ENCODE assay signal across 1 cellular context in the genomic region with DNA sequence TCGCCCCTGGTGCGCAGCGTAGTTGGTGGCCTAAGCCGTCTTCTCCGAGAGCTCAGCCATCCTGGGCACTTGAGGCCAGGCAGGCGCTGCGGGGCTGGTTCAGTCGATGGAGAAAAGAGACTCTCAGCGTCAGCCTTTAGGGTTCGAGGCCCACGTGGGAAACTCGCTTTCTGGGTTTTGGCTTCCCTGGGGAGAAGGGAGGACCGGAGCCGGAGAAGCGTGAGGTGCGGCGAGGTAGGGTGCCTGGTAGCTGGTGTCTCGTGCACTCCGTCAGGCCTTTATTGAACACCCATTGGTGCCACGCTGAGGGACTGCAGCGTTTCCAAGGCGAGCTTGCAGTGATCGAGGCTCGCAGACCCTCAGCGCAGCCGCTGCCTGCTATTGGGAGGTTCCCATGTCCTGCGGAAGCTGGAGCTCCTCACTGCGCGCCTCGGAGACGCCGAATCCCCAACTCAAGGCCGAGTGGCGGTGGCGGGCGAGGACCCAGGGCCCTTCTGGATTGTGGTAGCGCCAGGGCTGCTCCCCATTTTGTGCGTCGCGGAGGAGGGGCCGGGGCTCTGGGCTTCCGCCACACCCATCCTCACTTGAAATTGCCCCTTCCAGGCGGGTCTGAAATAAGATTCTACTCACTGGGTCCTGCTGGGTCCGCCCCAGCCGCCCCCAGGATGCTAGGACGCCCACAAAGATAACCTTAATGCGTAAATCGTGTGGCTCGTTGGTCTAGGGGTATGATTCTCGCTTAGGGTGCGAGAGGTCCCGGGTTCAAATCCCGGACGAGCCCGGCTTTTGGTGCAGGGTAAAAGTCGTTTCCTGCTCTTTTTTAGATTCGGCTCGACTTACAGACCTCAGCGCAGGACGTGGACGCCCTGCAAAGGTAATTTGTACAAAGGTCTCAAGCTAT.
TF ChIP-seq lines count a peak whose summit lies in the region.

No MANE protein-coding gene starts in this region.

TF ChIP-seq in K562, 482 proteins besides CTCF, POLR2A, EP300 and RAD21 (continued from another document and continues in another):
- TF ChIP-seq, protein P1, sequence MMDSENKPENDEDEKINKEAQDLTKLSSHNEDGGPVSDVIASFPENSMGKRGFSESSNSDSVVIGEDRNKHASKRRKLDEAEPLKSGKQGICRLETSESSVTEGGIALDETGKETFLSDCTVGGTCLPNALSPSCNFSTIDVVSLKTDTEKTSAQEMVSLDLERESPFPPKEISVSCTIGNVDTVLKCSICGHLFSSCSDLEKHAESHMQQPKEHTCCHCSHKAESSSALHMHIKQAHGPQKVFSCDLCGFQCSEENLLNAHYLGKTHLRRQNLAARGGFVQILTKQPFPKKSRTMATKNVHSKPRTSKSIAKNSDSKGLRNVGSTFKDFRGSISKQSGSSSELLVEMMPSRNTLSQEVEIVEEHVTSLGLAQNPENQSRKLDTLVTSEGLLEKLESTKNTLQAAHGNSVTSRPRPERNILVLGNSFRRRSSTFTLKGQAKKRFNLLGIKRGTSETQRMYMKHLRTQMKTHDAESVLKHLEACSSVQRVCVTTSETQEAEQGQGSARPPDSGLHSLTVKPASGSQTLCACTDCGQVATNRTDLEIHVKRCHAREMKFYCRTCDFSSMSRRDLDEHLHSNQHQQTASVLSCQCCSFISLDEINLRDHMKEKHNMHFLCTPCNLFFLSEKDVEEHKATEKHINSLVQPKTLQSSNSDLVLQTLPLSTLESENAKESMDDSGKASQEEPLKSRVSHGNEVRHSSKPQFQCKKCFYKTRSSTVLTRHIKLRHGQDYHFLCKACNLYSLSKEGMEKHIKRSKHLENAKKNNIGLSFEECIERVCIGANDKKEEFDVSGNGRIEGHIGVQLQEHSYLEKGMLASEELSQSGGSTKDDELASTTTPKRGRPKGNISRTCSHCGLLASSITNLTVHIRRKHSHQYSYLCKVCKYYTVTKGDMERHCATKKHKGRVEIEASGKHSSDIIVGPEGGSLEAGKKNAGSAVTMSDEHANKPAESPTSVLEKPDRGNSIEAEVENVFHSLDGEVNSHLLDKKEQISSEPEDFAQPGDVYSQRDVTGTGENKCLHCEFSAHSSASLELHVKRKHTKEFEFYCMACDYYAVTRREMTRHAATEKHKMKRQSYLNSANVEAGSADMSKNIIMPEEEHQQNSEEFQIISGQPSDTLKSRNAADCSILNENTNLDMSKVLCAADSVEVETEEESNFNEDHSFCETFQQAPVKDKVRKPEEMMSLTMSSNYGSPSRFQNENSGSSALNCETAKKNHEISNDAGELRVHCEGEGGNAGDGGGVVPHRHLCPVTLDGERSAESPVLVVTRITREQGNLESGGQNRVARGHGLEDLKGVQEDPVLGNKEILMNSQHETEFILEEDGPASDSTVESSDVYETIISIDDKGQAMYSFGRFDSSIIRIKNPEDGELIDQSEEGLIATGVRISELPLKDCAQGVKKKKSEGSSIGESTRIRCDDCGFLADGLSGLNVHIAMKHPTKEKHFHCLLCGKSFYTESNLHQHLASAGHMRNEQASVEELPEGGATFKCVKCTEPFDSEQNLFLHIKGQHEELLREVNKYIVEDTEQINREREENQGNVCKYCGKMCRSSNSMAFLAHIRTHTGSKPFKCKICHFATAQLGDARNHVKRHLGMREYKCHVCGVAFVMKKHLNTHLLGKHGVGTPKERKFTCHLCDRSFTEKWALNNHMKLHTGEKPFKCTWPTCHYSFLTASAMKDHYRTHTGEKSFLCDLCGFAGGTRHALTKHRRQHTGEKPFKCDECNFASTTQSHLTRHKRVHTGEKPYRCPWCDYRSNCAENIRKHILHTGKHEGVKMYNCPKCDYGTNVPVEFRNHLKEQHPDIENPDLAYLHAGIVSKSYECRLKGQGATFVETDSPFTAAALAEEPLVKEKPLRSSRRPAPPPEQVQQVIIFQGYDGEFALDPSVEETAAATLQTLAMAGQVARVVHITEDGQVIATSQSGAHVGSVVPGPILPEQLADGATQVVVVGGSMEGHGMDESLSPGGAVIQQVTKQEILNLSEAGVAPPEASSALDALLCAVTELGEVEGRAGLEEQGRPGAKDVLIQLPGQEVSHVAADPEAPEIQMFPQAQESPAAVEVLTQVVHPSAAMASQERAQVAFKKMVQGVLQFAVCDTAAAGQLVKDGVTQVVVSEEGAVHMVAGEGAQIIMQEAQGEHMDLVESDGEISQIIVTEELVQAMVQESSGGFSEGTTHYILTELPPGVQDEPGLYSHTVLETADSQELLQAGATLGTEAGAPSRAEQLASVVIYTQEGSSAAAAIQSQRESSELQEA (IDR thresholded peaks at IDR 0.05; ENCODE audit: low read depth) = peak; percentile 56; the same call in 1 of the 2 replicates
- TF ChIP-seq, protein P2, sequence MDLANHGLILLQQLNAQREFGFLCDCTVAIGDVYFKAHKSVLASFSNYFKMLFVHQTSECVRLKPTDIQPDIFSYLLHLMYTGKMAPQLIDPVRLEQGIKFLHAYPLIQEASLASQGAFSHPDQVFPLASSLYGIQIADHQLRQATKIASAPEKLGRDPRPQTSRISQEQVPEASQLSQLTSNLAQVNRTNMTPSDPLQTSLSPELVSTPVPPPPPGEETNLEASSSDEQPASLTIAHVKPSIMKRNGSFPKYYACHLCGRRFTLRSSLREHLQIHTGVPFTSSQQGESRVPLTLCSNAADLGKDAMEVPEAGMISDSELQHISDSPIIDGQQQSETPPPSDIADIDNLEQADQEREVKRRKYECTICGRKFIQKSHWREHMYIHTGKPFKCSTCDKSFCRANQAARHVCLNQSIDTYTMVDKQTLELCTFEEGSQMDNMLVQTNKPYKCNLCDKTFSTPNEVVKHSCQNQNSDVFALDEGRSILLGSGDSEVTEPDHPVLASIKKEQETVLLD (IDR thresholded peaks at IDR 0.05) = no peak
- no peak for TF ChIP-seq MAFF (IDR thresholded peaks at IDR 0.05; ENCODE audit: low read length)
- no peak for TF ChIP-seq ARHGAP35 (IDR thresholded peaks at IDR 0.05; ENCODE audit: partially characterized antibody)
- no peak for TF ChIP-seq ZNF655 (CRISPR knock-in tag; IDR thresholded peaks at IDR 0.05)
- no peak for TF ChIP-seq CBX5 (IDR thresholded peaks at IDR 0.05; ENCODE audit: borderline replicate concordance, low read depth)
- TF ChIP-seq GATA2 (CRISPR knock-in tag; IDR thresholded peaks at IDR 0.05) = no peak
- TF ChIP-seq ZNF280A (IDR thresholded peaks at IDR 0.05; ENCODE audit: low read depth, partially characterized antibody) = no peak
- no peak for TF ChIP-seq GATAD2A (IDR thresholded peaks at IDR 0.05)
- TF ChIP-seq ZNF75A (CRISPR knock-in tag; IDR thresholded peaks at IDR 0.05) = no peak
- TF ChIP-seq POLR2G (IDR thresholded peaks at IDR 0.05; ENCODE audit: low read depth, low read length) = peak; percentile 76
- no peak for TF ChIP-seq CHD1 (IDR thresholded peaks at IDR 0.05; ENCODE audit: low read length)
- TF ChIP-seq, protein P3, sequence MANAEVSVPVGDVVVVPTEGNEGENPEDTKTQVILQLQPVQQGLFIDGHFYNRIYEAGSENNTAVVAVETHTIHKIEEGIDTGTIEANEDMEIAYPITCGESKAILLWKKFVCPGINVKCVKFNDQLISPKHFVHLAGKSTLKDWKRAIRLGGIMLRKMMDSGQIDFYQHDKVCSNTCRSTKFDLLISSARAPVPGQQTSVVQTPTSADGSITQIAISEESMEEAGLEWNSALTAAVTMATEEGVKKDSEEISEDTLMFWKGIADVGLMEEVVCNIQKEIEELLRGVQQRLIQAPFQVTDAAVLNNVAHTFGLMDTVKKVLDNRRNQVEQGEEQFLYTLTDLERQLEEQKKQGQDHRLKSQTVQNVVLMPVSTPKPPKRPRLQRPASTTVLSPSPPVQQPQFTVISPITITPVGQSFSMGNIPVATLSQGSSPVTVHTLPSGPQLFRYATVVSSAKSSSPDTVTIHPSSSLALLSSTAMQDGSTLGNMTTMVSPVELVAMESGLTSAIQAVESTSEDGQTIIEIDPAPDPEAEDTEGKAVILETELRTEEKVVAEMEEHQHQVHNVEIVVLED (CRISPR knock-in tag; IDR thresholded peaks at IDR 0.05) = no peak
- no peak for TF ChIP-seq NFXL1 (CRISPR knock-in tag; IDR thresholded peaks at IDR 0.05)
- no peak for TF ChIP-seq ZNF277 (CRISPR knock-in tag; IDR thresholded peaks at IDR 0.05; ENCODE audit: borderline replicate concordance)
- no peak for TF ChIP-seq KHSRP (IDR thresholded peaks at IDR 0.05)
- TF ChIP-seq CUX1 (CRISPR knock-in tag; IDR thresholded peaks at IDR 0.05) = no peak
- TF ChIP-seq, protein P4, sequence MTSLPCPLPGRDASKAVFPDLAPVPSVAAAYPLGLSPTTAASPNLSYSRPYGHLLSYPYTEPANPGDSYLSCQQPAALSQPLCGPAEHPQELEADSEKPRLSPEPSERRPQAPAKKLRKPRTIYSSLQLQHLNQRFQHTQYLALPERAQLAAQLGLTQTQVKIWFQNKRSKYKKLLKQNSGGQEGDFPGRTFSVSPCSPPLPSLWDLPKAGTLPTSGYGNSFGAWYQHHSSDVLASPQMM (CRISPR knock-in tag; IDR thresholded peaks at IDR 0.05) = no peak
- TF ChIP-seq, protein P5, sequence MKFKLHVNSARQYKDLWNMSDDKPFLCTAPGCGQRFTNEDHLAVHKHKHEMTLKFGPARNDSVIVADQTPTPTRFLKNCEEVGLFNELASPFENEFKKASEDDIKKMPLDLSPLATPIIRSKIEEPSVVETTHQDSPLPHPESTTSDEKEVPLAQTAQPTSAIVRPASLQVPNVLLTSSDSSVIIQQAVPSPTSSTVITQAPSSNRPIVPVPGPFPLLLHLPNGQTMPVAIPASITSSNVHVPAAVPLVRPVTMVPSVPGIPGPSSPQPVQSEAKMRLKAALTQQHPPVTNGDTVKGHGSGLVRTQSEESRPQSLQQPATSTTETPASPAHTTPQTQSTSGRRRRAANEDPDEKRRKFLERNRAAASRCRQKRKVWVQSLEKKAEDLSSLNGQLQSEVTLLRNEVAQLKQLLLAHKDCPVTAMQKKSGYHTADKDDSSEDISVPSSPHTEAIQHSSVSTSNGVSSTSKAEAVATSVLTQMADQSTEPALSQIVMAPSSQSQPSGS (CRISPR knock-in tag; IDR thresholded peaks at IDR 0.05) = no peak
- TF ChIP-seq ZNF668 (CRISPR knock-in tag; IDR thresholded peaks at IDR 0.05) = no peak
- TF ChIP-seq ZNF232 (CRISPR knock-in tag; IDR thresholded peaks at IDR 0.05) = no peak
- TF ChIP-seq ILK (tag; IDR thresholded peaks at IDR 0.05; ENCODE audit: borderline replicate concordance, low read depth) = no peak
- no peak for TF ChIP-seq ETS2 (tag; IDR thresholded peaks at IDR 0.05; ENCODE audit: borderline replicate concordance, poor library complexity, severe bottlenecking)
